18 cellular contexts compared by ENCODE assay signal in genomic region chr16:30553396-30553899, GRCh38. TPM values are rescaled to one million over a fixed set of nuclear protein-coding genes. Genes with fewer than 3 reads are reported as not detected.
A peak's percentile ranks its signal among the peaks of the same experiment; 100 is the strongest.
DNase-seq lines count a peak whose midpoint lies in the region; ATAC-seq and TF ChIP-seq lines count a peak whose summit lies in the region.
"Had no signal": no experiment of that assay in that cellular context is flagged by ENCODE, and none has a peak within 500 bp of the region (broad histone marks: within the 10 kb centered on the region; RNA-seq: fewer than 3 reads in every experiment).

No MANE protein-coding gene starts in this region.

- no peak for TF ChIP-seq CTCF in uterus (IDR thresholded peaks at IDR 0.05)

- peaks cover 56% of the 10 kb centered on the region for H3K4me1 Mint-ChIP-seq in activated naive CD4-positive, alpha-beta T cell treated with anti-CD3 and anti-CD28 coated beads, Interleukin-2, amount 50 U/mL, for 24 hours
- H3K4me1 Mint-ChIP-seq in central memory CD8-positive, alpha-beta T cell, result peaks cover 30% of the 10 kb centered on the region
- H3K4me1 Mint-ChIP-seq in stimulated activated memory B cell treated with anti-CD40 and anti-IgM and Interleukin-4, amounts not matched to agents 10 μg/mL and 1 μg/mL and 100 μg/mL, for 72 hours, result peaks cover 31% of the 10 kb centered on the region

- no peak for DNase-seq in activated naive CD4-positive, alpha-beta T cell (lab: John Stamatoyannopoulos, UW)
- DNase-seq in OCI-M1 (lab: John Stamatoyannopoulos, UW) (peak; percentile 88), uterus (no peak), islet precursor cell (no peak), superior temporal gyrus (ENCODE audit: extremely low spot score) (no peak)
- DNase-seq in central memory CD8-positive, alpha-beta T cell (ENCODE audit: low spot score in 2 of 2), result no peak
- DNase-seq: activated T-cell treated with anti-CD3 and anti-CD28 coated beads, Interleukin-2, amount 50 U/mL, for 1 hour; BE2C; NCI-H187; NCI-H526 treated with DMSO at 0.1 percent for 48 hours; Right ventricle myocardium superior; stimulated activated CD4-positive, alpha-beta T cell treated with anti-CD3 and anti-CD28 coated beads, Interleukin-2, amount 100 ng/mL, for 24 hours had no signal

- no peak for ATAC-seq in central memory CD8-positive, alpha-beta T cell (replicated peaks; ENCODE audit: extremely low read depth, poor library complexity, severe bottlenecking)
- ATAC-seq in stimulated activated memory B cell treated with anti-CD40 and anti-IgM and Interleukin-4, amounts not matched to agents 10 μg/mL and 1 μg/mL and 100 μg/mL, for 72 hours, result no peak
- ATAC-seq: GM23338 had no signal

- no peak overlapping the region for H3K4me3 ChIP-seq in uterus
- H3K4me3 ChIP-seq: GM23338, vagina had no signal

- no peaks in the 10 kb centered on the region for H3K27me3 ChIP-seq in uterus
- H3K27me3 ChIP-seq: BE2C, vagina had no signal

- H3K27ac ChIP-seq in uterus, result no peak overlapping the region
- H3K27ac ChIP-seq: KMS-11, vagina, VCaP had no signal

- H3K4me1 ChIP-seq in uterus, result peaks cover 0 to 6% of the 10 kb centered on the region in 2 donors
- H3K4me1 ChIP-seq: BE2C had no signal

- no peaks in the 10 kb centered on the region for H3K27me3 Mint-ChIP-seq in activated naive CD4-positive, alpha-beta T cell treated with anti-CD3 and anti-CD28 coated beads, Interleukin-2, amount 50 U/mL, for 24 hours
- no peaks in the 10 kb centered on the region for H3K27me3 Mint-ChIP-seq in central memory CD8-positive, alpha-beta T cell
- no peaks in the 10 kb centered on the region for H3K27me3 Mint-ChIP-seq in stimulated activated memory B cell treated with anti-CD40 and anti-IgM and Interleukin-4, amounts not matched to agents 10 μg/mL and 1 μg/mL and 100 μg/mL, for 72 hours

- H3K4me3 Mint-ChIP-seq in activated naive CD4-positive, alpha-beta T cell treated with anti-CD3 and anti-CD28 coated beads, Interleukin-2, amount 50 U/mL, for 24 hours, result peak overlapping the region; percentile 27
- no peak overlapping the region for H3K4me3 Mint-ChIP-seq in central memory CD8-positive, alpha-beta T cell
- no peak overlapping the region for H3K4me3 Mint-ChIP-seq in stimulated activated memory B cell treated with anti-CD40 and anti-IgM and Interleukin-4, amounts not matched to agents 10 μg/mL and 1 μg/mL and 100 μg/mL, for 72 hours
- H3K4me3 Mint-ChIP-seq: GM23338 had no signal

- TF ChIP-seq POLR2A in uterus (IDR thresholded peaks at IDR 0.05), result no peak

- H3K9me3 ChIP-seq in uterus, result no peaks in the 10 kb centered on the region
- H3K9me3 ChIP-seq: BE2C, vagina had no signal

- no peaks in the 10 kb centered on the region for H3K9me3 Mint-ChIP-seq in activated naive CD4-positive, alpha-beta T cell treated with anti-CD3 and anti-CD28 coated beads, Interleukin-2, amount 50 U/mL, for 24 hours
- H3K9me3 Mint-ChIP-seq in central memory CD8-positive, alpha-beta T cell, result no peaks in the 10 kb centered on the region
- H3K9me3 Mint-ChIP-seq in stimulated activated memory B cell treated with anti-CD40 and anti-IgM and Interleukin-4, amounts not matched to agents 10 μg/mL and 1 μg/mL and 100 μg/mL, for 72 hours, result no peaks in the 10 kb centered on the region
- H3K9me3 Mint-ChIP-seq: GM23338 had no signal

- no peaks in the 10 kb centered on the region for H3K36me3 ChIP-seq in uterus

- peak overlapping the region; percentile 81 for H3K27ac Mint-ChIP-seq in activated naive CD4-positive, alpha-beta T cell treated with anti-CD3 and anti-CD28 coated beads, Interleukin-2, amount 50 U/mL, for 24 hours
- peak overlapping the region; percentile 22 for H3K27ac Mint-ChIP-seq in central memory CD8-positive, alpha-beta T cell (ENCODE audit: low read depth)
- H3K27ac Mint-ChIP-seq in stimulated activated memory B cell treated with anti-CD40 and anti-IgM and Interleukin-4, amounts not matched to agents 10 μg/mL and 1 μg/mL and 100 μg/mL, for 72 hours, result peak overlapping the region; percentile 78
- H3K27ac Mint-ChIP-seq: GM23338 had no signal

- intact Hi-C loops in uterus (cut with DNase I; ENCODE audit: low total_unique reads), result no loop called here

- H3K36me3 Mint-ChIP-seq in activated naive CD4-positive, alpha-beta T cell treated with anti-CD3 and anti-CD28 coated beads, Interleukin-2, amount 50 U/mL, for 24 hours, result peaks cover 4% of the 10 kb centered on the region
- peaks cover 19% of the 10 kb centered on the region for H3K36me3 Mint-ChIP-seq in central memory CD8-positive, alpha-beta T cell (ENCODE audit: insufficient read depth)
- H3K36me3 Mint-ChIP-seq in stimulated activated memory B cell treated with anti-CD40 and anti-IgM and Interleukin-4, amounts not matched to agents 10 μg/mL and 1 μg/mL and 100 μg/mL, for 72 hours, result peaks cover 16% of the 10 kb centered on the region

RNA-seq across cellular contexts. Expression of gene ZNF764, which starts 4.7 kb away (rescaled TPM):
- total RNA-seq in uterus, result 10 to 100 TPM in 2 of 4 donors, 1 to 10 TPM in 2; 1.5 to 11.3 (median 7.3) TPM

RNA-seq across cellular contexts. Expression of gene ZNF688, which starts 18.1 kb away (rescaled TPM):
- total RNA-seq in uterus, result 10 to 100 TPM in 3 of 4 donors, 1 to 10 TPM in 1; 9.6 to 27.1 (median 12.5) TPM

RNA-seq across cellular contexts. Expression of gene ZNF747, which starts 18.8 kb away (rescaled TPM):
- total RNA-seq in uterus, result 10 to 100 TPM in 2 of 4 donors, 1 to 10 TPM in 2; 3.8 to 16.1 (median 10.2) TPM

RNA-seq across cellular contexts. Expression of gene ZNF768, which starts 27.1 kb away (rescaled TPM):
- total RNA-seq in uterus, result 10 to 100 TPM in 3 of 4 donors, 1 to 10 TPM in 1; 8.8 to 41.3 (median 28.5) TPM

RNA-seq across cellular contexts. Expression of gene ZNF785, which starts 32.0 kb away (rescaled TPM):
- total RNA-seq in uterus, result 10 to 100 TPM in 2 of 4 donors, 1 to 10 TPM in 2; 6.8 to 37.4 (median 15.2) TPM

Comparison
In these comparisons a context has a peak if more than half of its experiments do, and no peak if none do; other contexts are left out.
1. H3K27ac Mint-ChIP-seq: peak in every context shown above with its lines; median percentile 81 in activated naive CD4-positive, alpha-beta T cell treated with anti-CD3 and anti-CD28 coated beads, Interleukin-2, amount 50 U/mL, for 24 hours; 78 in stimulated activated memory B cell treated with anti-CD40 and anti-IgM and Interleukin-4, amounts not matched to agents 10 μg/mL and 1 μg/mL and 100 μg/mL, for 72 hours; 22 in central memory CD8-positive, alpha-beta T cell.